8 cellular contexts compared by ENCODE assay signal in genomic region chr1:93177991-93178390, GRCh38. TPM values are rescaled to one million over a fixed set of nuclear protein-coding genes. Genes with fewer than 3 reads are reported as not detected.
A peak's percentile ranks its signal among the peaks of the same experiment; 100 is the strongest.
DNase-seq lines count a peak whose midpoint lies in the region; ATAC-seq, FAIRE-seq and TF ChIP-seq lines count a peak whose summit lies in the region.

No MANE protein-coding gene starts in this region.

- H3K27me3 Mint-ChIP-seq in osteocyte (ENCODE audit: unreplicated experiment) = no peaks in the 10 kb centered on the region

- H4K5ac ChIP-seq in H1 (ENCODE audit: insufficient read length, low read depth, low read length) = no peak overlapping the region

- no peak for TF ChIP-seq POLR2A in H1 (IDR thresholded peaks at IDR 0.05; ENCODE audit: control extremely low read depth in 1 of 2, low read depth in 2 of 2, low read length in 2 of 2)

- no peak overlapping the region for H4K91ac ChIP-seq in H1 (replicated peaks; ENCODE audit: insufficient read length, low read length)

- 90% methylated on average over 4 of the region's 4 CpGs; no CpG with 5 or more reads in 1 of the 2 experiments for WGBS in H1 (ENCODE audit: extremely low coverage in 1 of 2, insufficient coverage in 1 of 2, insufficient read length in 1 of 2, insufficient replicate concordance in 2 of 2, low coverage in 1 of 2, low lambda C conversion rate in 2 of 2, missing lambda C conversion rate in 1 of 2), 2 experiments

- CTCF ChIA-PET in H1 (lab: Charles Lee; ENCODE audit: partially characterized antibody) = no interaction called here

- no peak overlapping the region for H3K27ac ChIP-seq in H1 (ENCODE audit: low read depth, low read length)

- H3K36me3 ChIP-seq in H1 (ENCODE audit: control insufficient read depth in 2 of 4, insufficient read depth in 4 of 4, low read length in 3 of 4) = no peaks in the 10 kb centered on the region; a peak in 1 of 8 replicates

- no peak overlapping the region for H2BK5ac ChIP-seq in H1 (ENCODE audit: low read depth, low read length)

- no peak overlapping the region for H2AFZ ChIP-seq in H1 (ENCODE audit: low read length)

- no peak for TF ChIP-seq EP300 in H1 (IDR thresholded peaks at IDR 0.05; ENCODE audit: borderline replicate concordance in 1 of 2, low read depth in 2 of 2, low read length in 2 of 2)

- peaks cover 4% of the 10 kb centered on the region; the same call in 1 of the 2 replicates for H3K79me1 ChIP-seq in H1 (ENCODE audit: low read depth, low read length)

- H3K4me3 ChIP-seq in H1 (ENCODE audit: extremely low read depth in 1 of 4, insufficient read depth in 2 of 4, low read depth in 3 of 4, low read length in 4 of 4) = peak overlapping the region in 2 of 4 experiments; percentile 98 to 99; a peak in 3 of 8 replicates

- H2BK20ac ChIP-seq in H1 (ENCODE audit: low read length) = no peak overlapping the region

- H3K9ac ChIP-seq in H1 (replicated peaks in 1 of 4; ENCODE audit: extremely low read depth in 1 of 4, low read depth in 3 of 4, low read length in 3 of 4) = no peak overlapping the region; a peak in 1 of 7 replicates

- TF ChIP-seq CTCF in H1 (IDR thresholded peaks at IDR 0.05; ENCODE audit: control extremely low read depth in 1 of 3, insufficient read depth in 1 of 3, low read depth in 1 of 3, low read length in 3 of 3) (no peak), osteocyte (IDR thresholded peaks at IDR 0.05) (no peak)

- no peak overlapping the region for H2BK120ac ChIP-seq in H1 (replicated peaks; ENCODE audit: low read depth, low read length)

- peak overlapping the region; percentile 99 for H3K27ac Mint-ChIP-seq in osteocyte (ENCODE audit: unreplicated experiment)

- no peak overlapping the region for H3K14ac ChIP-seq in H1 (ENCODE audit: insufficient read length)

- peaks cover 0 to 69% of the 10 kb centered on the region in 2 experiments; a peak in 2 of 4 replicates for H3K79me2 ChIP-seq in H1 (ENCODE audit: control insufficient read depth in 1 of 2, insufficient read depth in 2 of 2, low read length in 2 of 2)

- TF ChIP-seq RAD21 in H1 (IDR thresholded peaks at IDR 0.05 in 1 of 2, conservative IDR thresholded peaks at IDR 0.05 in 1 of 2; ENCODE audit: low read depth in 2 of 2, low read length in 2 of 2) = no peak

- no peak for ATAC-seq in GM21786 (IDR thresholded peaks at IDR 0.05; ENCODE audit: unreplicated experiment)
- ATAC-seq in GM18909 (IDR thresholded peaks at IDR 0.05; ENCODE audit: poor library complexity, unreplicated experiment) = no peak

- no peak overlapping the region for H3K18ac ChIP-seq in H1 (ENCODE audit: extremely low read depth, low read length)

- H3K27me3 ChIP-seq in H1 (replicated peaks in 1 of 4; ENCODE audit: control insufficient read depth in 3 of 4, extremely low read depth in 1 of 4, insufficient read depth in 3 of 4, low read length in 3 of 4) = no peaks in the 10 kb centered on the region

- POLR2A ChIA-PET in H1 (lab: Charles Lee; ENCODE audit: partially characterized antibody) = interaction anchor here (0.6 to 1.4 kb wide), 2 partner anchors 28 to 79 kb away, joined by 3 read pairs; no protein-coding TSS in a partner anchor

- no peak overlapping the region for H2AK5ac ChIP-seq in H1 (ENCODE audit: low read depth, low read length)

- H3K56ac ChIP-seq in H1 (replicated peaks; ENCODE audit: insufficient read length, low read depth, low read length) = no peak overlapping the region

- H3K36me3 Mint-ChIP-seq in osteocyte (ENCODE audit: unreplicated experiment) = peaks cover 2% of the 10 kb centered on the region

- H2BK12ac ChIP-seq in H1 (ENCODE audit: low read depth, low read length) = no peak overlapping the region

- H3K9me3 ChIP-seq in H1 (ENCODE audit: insufficient read depth in 2 of 2, low read depth in 1 of 2, low read length in 1 of 2) = no peaks in the 10 kb centered on the region

- H4K20me1 ChIP-seq in H1 (replicated peaks in 1 of 2; ENCODE audit: control insufficient read depth in 1 of 2, insufficient read depth in 2 of 2, low read length in 2 of 2) = peaks cover 0 to 2% of the 10 kb centered on the region in 2 experiments

- H3K23ac ChIP-seq in H1 (ENCODE audit: insufficient read length) = no peak overlapping the region

- H2BK15ac ChIP-seq in H1 (ENCODE audit: low read length) = no peak overlapping the region

- peak overlapping the region; percentile 80 to 97; a peak in 3 of 4 replicates for H3K4me2 ChIP-seq in H1 (ENCODE audit: insufficient read depth in 1 of 2, low read depth in 2 of 2, low read length in 2 of 2)

- peaks cover 37% of the 10 kb centered on the region for H3K4me1 Mint-ChIP-seq in osteocyte (ENCODE audit: unreplicated experiment)

- H3K23me2 ChIP-seq in H1 (ENCODE audit: low read depth, low read length) = peaks cover 5% of the 10 kb centered on the region

- no peak for FAIRE-seq in H1 (lab: Jason Lieb, UNC)

- peak overlapping the region; percentile 98 for H3K4me3 Mint-ChIP-seq in osteocyte (ENCODE audit: unreplicated experiment)

- no peak overlapping the region for H4K8ac ChIP-seq in H1 (ENCODE audit: extremely low read depth, insufficient read depth, low read length)

- DNase-seq in DMS 273 treated with DMSO at 0.1 percent for 48 hours (lab: John Stamatoyannopoulos, UW) (peak; percentile 14), NCI-H82 (lab: John Stamatoyannopoulos, UW) (peak; percentile 40), H1 (ENCODE audit: low read depth in 1 of 2, low spot score in 2 of 2) (no peak), osteocyte (ENCODE audit: extremely low spot score, unreplicated experiment) (no peak), COR-L47 (lab: John Stamatoyannopoulos, UW) (no peak)
- no peak for DNase-seq in activated effector memory CD4-positive, alpha-beta T cell treated with anti-CD3 and anti-CD28 coated beads, Interleukin-2, amount 50 U/mL, for 16 hours

- H3K9me3 Mint-ChIP-seq in osteocyte (ENCODE audit: unreplicated experiment) = no peaks in the 10 kb centered on the region

- no peaks in the 10 kb centered on the region; a peak in 1 of 7 replicates for H3K4me1 ChIP-seq in H1 (replicated peaks in 1 of 4; ENCODE audit: control insufficient read depth in 3 of 4, insufficient read depth in 4 of 4, low read length in 3 of 4)

- H3K4ac ChIP-seq in H1 (replicated peaks; ENCODE audit: insufficient read length, low read depth, low read length) = no peak overlapping the region

TF ChIP-seq in H1, 55 proteins besides CTCF, POLR2A, EP300 and RAD21:
- TF ChIP-seq NRF1 (IDR thresholded peaks at IDR 0.05; ENCODE audit: low read depth, low read length) (no peak), SRF (IDR thresholded peaks at IDR 0.05; ENCODE audit: low read depth, low read length) (no peak), CTBP2 (IDR thresholded peaks at IDR 0.05; ENCODE audit: borderline replicate concordance, insufficient read depth, insufficient read length, low read length) (no peak), TBP (IDR thresholded peaks at IDR 0.05; ENCODE audit: low read depth, low read length) (no peak), RNF2 (IDR thresholded peaks at IDR 0.05; ENCODE audit: borderline replicate concordance, low read depth, low read length, missing control alignments, poor library complexity, severe bottlenecking) (no peak), GABPA (IDR thresholded peaks at IDR 0.05; ENCODE audit: borderline replicate concordance, insufficient read depth, low read length) (no peak), SIRT6 (IDR thresholded peaks at IDR 0.05; ENCODE audit: low read length) (no peak), RBBP5 (IDR thresholded peaks at IDR 0.05; ENCODE audit: borderline replicate concordance, low read depth, low read length) (no peak), SIN3A (conservative IDR thresholded peaks at IDR 0.05 in 1 of 2, IDR thresholded peaks at IDR 0.05 in 1 of 2; ENCODE audit: low read depth in 1 of 2, low read length in 2 of 2) (no peak), SAP30 (IDR thresholded peaks at IDR 0.05; ENCODE audit: insufficient read depth, insufficient replicate concordance, low read length) (no peak)

RNA-seq across cellular contexts. Expression of gene TMED5, which starts 2.2 kb away (rescaled TPM):
- total RNA-seq in H1 (2021; fragmentation: NEBNext Ultra II Directional; extraction: Animal tissue kit (Norgen Biotek cat#: 25700)) = 32.8 and 33.1 TPM in 2 replicates
- polyA plus RNA-seq in H1 (2011; rRNA removed) = 12.3 and 14.8 TPM in 2 replicates
- polyA plus RNA-seq in H1 (2011; cell fraction: cytosol; rRNA removed) = 12.4 TPM
- 22.5 TPM for polyA plus RNA-seq in H1 (2011; cell fraction: nucleus; rRNA removed)
- 10.6 to 23.6 TPM (median 13.3 TPM) in 4 replicates for polyA plus RNA-seq in H1 (2012, experiment 1 of 2)
- 3.1 TPM for polyA plus RNA-seq in H1 (2012, experiment 2 of 2)
- 47.7 TPM for polyA plus RNA-seq in H1 (2013, experiment 1 of 2)
- 53.4 TPM for polyA plus RNA-seq in H1 (2013, experiment 2 of 2)
- polyA minus RNA-seq in H1 (2011; rRNA and poly(A)+ RNA removed) = 15.5 and 25.5 TPM in 2 replicates
- polyA minus RNA-seq in H1 (2011; cell fraction: cytosol; rRNA and poly(A)+ RNA removed) = 32.9 TPM
- polyA minus RNA-seq in H1 (2011; cell fraction: nucleus; rRNA and poly(A)+ RNA removed) = 49.2 TPM
- total RNA-seq in osteocyte = 27.1 and 31.5 TPM in 2 replicates

RNA-seq across cellular contexts. Expression of gene CCDC18, which starts 2.5 kb away (rescaled TPM):
- 17.3 and 21.2 TPM in 2 replicates for total RNA-seq in H1 (2021; fragmentation: NEBNext Ultra II Directional; extraction: Animal tissue kit (Norgen Biotek cat#: 25700))
- polyA plus RNA-seq in H1 (2011; rRNA removed) = 1.7 and 3.0 TPM in 2 replicates
- 6.9 TPM for polyA plus RNA-seq in H1 (2011; cell fraction: cytosol; rRNA removed)
- polyA plus RNA-seq in H1 (2011; cell fraction: nucleus; rRNA removed) = 5.9 TPM
- polyA plus RNA-seq in H1 (2012, experiment 1 of 2) = 12.2 to 22.9 TPM (median 14.1 TPM) in 4 replicates
- polyA plus RNA-seq in H1 (2012, experiment 2 of 2) = 1.2 TPM
- 22.4 TPM for polyA plus RNA-seq in H1 (2013, experiment 1 of 2)
- polyA plus RNA-seq in H1 (2013, experiment 2 of 2) = 20.2 TPM
- polyA minus RNA-seq in H1 (2011; rRNA and poly(A)+ RNA removed) = 6.4 and 10.3 TPM in 2 replicates
- 12.6 TPM for polyA minus RNA-seq in H1 (2011; cell fraction: cytosol; rRNA and poly(A)+ RNA removed)
- 24.1 TPM for polyA minus RNA-seq in H1 (2011; cell fraction: nucleus; rRNA and poly(A)+ RNA removed)
- total RNA-seq in osteocyte = 5.5 and 6.9 TPM in 2 replicates

Comparison
In these comparisons a context has a peak if more than half of its experiments do, and no peak if none do; other contexts are left out.
1. DNase-seq: peak in DMS 273 treated with DMSO at 0.1 percent for 48 hours (single experiment) and NCI-H82 (single experiment); none in H1 (0 of 2), osteocyte (single experiment), activated effector memory CD4-positive, alpha-beta T cell treated with anti-CD3 and anti-CD28 coated beads, Interleukin-2, amount 50 U/mL, for 16 hours (single experiment) and COR-L47 (single experiment).